In the genomic region with DNA sequence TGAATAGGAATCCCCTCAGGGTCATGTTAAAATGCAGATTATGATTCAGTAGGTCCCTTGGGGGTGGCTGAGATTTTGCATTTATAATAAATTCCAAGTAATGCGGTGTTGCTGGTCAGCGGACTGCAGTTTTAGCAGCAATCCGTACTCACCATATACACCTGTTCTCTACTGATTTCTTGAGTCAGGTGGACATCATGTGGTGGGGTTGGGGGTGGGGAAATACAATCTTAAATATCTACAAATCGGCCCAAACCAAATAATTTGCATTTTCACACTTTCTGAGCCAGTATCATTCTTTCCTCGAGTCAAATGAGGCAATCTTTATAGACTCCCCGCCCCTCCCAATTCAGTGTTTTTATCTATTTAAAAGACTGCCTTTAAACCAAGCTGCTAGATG, we compare ENCODE assay signal across 7 cellular contexts. TPM values are rescaled to one million over a fixed set of nuclear protein-coding genes. Genes with fewer than 3 reads are reported as not detected.
DNase-seq lines count a peak whose midpoint lies in the region; ATAC-seq and TF ChIP-seq lines count a peak whose summit lies in the region.

No MANE protein-coding gene starts in this region.

- in situ Hi-C loops in HAP-1 (cut with MboI; ENCODE audit: low sequenced_read_pairs): no loop called here

- no peaks in the 10 kb centered on the region for H3F3A ChIP-seq in smooth muscle cell (ENCODE audit: low read depth)

- no peak for ATAC-seq in gastroesophageal sphincter
- ATAC-seq in GM19467 (IDR thresholded peaks at IDR 0.05; ENCODE audit: unreplicated experiment): no peak

- H3K4me1 ChIP-seq in HAP-1 (no peaks in the 10 kb centered on the region; the same call in 1 of the 2 replicates), gastroesophageal sphincter (peaks cover 0 to 20% (median 6%) of the 10 kb centered on the region in 3 donors), smooth muscle cell (ENCODE audit: low read depth) (no peaks in the 10 kb centered on the region)

- H3K4me3 ChIP-seq in HAP-1 (peak overlapping the region; percentile 79), gastroesophageal sphincter (peak overlapping the region; percentile 88 to 94), smooth muscle cell (peak overlapping the region; percentile 83)

- peak overlapping the region; percentile 84 for H3K9ac ChIP-seq in smooth muscle cell (ENCODE audit: low read depth)

- H3K79me2 ChIP-seq in smooth muscle cell (ENCODE audit: low read depth): peaks cover 9% of the 10 kb centered on the region

- peak overlapping the region; percentile 91 for H2AFZ ChIP-seq in smooth muscle cell (ENCODE audit: low read depth)

- peak overlapping the region; percentile 89 for H3K4me2 ChIP-seq in smooth muscle cell

- H3K9me3 ChIP-seq in HAP-1: no peaks in the 10 kb centered on the region
- H3K9me3 ChIP-seq in gastroesophageal sphincter: no peaks in the 10 kb centered on the region
- H3K9me3 ChIP-seq in smooth muscle cell (replicated peaks; ENCODE audit: low read depth): no peaks in the 10 kb centered on the region

- TF ChIP-seq CTCF in VCaP (conservative IDR thresholded peaks at IDR 0.05): no peak
- TF ChIP-seq CTCF in gastroesophageal sphincter (IDR thresholded peaks at IDR 0.05): no peak
- no peak for TF ChIP-seq CTCF in smooth muscle cell (IDR thresholded peaks at IDR 0.05; ENCODE audit: borderline replicate concordance, insufficient read depth, poor library complexity, severe bottlenecking)

- no peak for DNase-seq in HAP-1 (ENCODE audit: low spot score in 2 of 2)
- no peak for DNase-seq in smooth muscle cell (lab: John Stamatoyannopoulos, UW; ENCODE audit: unreplicated experiment)
- no peak for DNase-seq in NCI-H1694 treated with DMSO at 0.1 percent for 48 hours (lab: John Stamatoyannopoulos, UW)
- no peak for DNase-seq in DMS53 treated with DMSO at 0.1 percent for 48 hours (lab: John Stamatoyannopoulos, UW; ENCODE audit: unreplicated experiment)

- no peak for TF ChIP-seq POLR2A in gastroesophageal sphincter (IDR thresholded peaks at IDR 0.05)

- 53 to 54% methylated on average over 4 to 6 of the region's 6 CpGs for WGBS in gastroesophageal sphincter (ENCODE audit: low coverage in 1 of 2), 2 donors
- WGBS in smooth muscle cell (ENCODE audit: low lambda C conversion rate): 77% methylated on average over 6 of the region's 6 CpGs

- H3K27ac ChIP-seq in VCaP (peak overlapping the region; percentile 70), gastroesophageal sphincter (peak overlapping the region in 2 of 4 donors; percentile 86 to 91), smooth muscle cell (ENCODE audit: low read depth) (peak overlapping the region; percentile 86)

- peaks cover 12% of the 10 kb centered on the region for H3K27me3 ChIP-seq in HAP-1 (ENCODE audit: low read depth)
- H3K27me3 ChIP-seq in gastroesophageal sphincter: no peaks in the 10 kb centered on the region
- H3K27me3 ChIP-seq in smooth muscle cell (ENCODE audit: low read depth): no peaks in the 10 kb centered on the region

- peaks cover 7% of the 10 kb centered on the region for H4K20me1 ChIP-seq in smooth muscle cell (ENCODE audit: low read depth)

- H3K36me3 ChIP-seq in HAP-1 (replicated peaks): no peaks in the 10 kb centered on the region
- peaks cover 0 to 2% of the 10 kb centered on the region in 2 donors for H3K36me3 ChIP-seq in gastroesophageal sphincter
- H3K36me3 ChIP-seq in smooth muscle cell (ENCODE audit: low read depth): no peaks in the 10 kb centered on the region

- no peak for TF ChIP-seq EP300 in gastroesophageal sphincter (IDR thresholded peaks at IDR 0.05)

RNA-seq across cellular contexts. Expression of a gene that starts 0.9 kb away (rescaled TPM):
- total RNA-seq in gastroesophageal sphincter: 10 to 100 TPM; 20.9 to 30.0 (median 24.0) TPM
- 23.2 and 25.3 TPM in 2 replicates for total RNA-seq in smooth muscle cell
- 8.8 and 9.6 TPM in 2 replicates for polyA plus RNA-seq in smooth muscle cell
